22 cellular contexts compared by ENCODE assay signal in genomic region chr1:182169203-182169602, GRCh38.
DNase-seq lines count a peak whose midpoint lies in the region; ATAC-seq and TF ChIP-seq lines count a peak whose summit lies in the region.
"Had no signal": no experiment of that assay in that cellular context is flagged by ENCODE, and none has a peak within 500 bp of the region (broad histone marks: within the 10 kb centered on the region; RNA-seq: fewer than 3 reads in every experiment).

No MANE protein-coding gene starts in this region.

- peak overlapping the region in 1 of 2 donors; percentile 66 for H3K4me3 Mint-ChIP-seq in CD14-positive monocyte
- H3K4me3 Mint-ChIP-seq: activated naive CD8-positive, alpha-beta T cell treated with anti-CD3 and anti-CD28 coated beads, Interleukin-2, amount 50 U/mL, for 24 hours; CD8-positive, alpha-beta T cell had no signal

- H3K27me3 ChIP-seq in esophagus squamous epithelium (no peaks in the 10 kb centered on the region), neutrophil (no peaks in the 10 kb centered on the region)
- H3K27me3 ChIP-seq: brain microvascular endothelial cell, colonic mucosa, suprapubic skin had no signal

- TF ChIP-seq CTCF in CD14-positive monocyte (IDR thresholded peaks at IDR 0.05) (no peak), NB4 (IDR thresholded peaks at IDR 0.05; ENCODE audit: low read depth, low read length) (no peak), esophagus squamous epithelium (IDR thresholded peaks at IDR 0.05) (no peak), neutrophil (IDR thresholded peaks at IDR 0.05) (no peak)

- TF ChIP-seq POLR2A in NB4 (IDR thresholded peaks at IDR 0.05; ENCODE audit: extremely low read depth, insufficient read length) (no peak), esophagus squamous epithelium (IDR thresholded peaks at IDR 0.05) (no peak)

- H3K9me3 Mint-ChIP-seq in CD14-positive monocyte: no peaks in the 10 kb centered on the region
- H3K9me3 Mint-ChIP-seq: activated naive CD8-positive, alpha-beta T cell treated with anti-CD3 and anti-CD28 coated beads, Interleukin-2, amount 50 U/mL, for 24 hours; CD8-positive, alpha-beta T cell had no signal

- intact Hi-C loops in CD14-positive monocyte (cut with micrococcal nuclease) (no loop called here), esophagus squamous epithelium (cut with DNase I) (no loop called here)

- no peak for ATAC-seq in GM21381 (IDR thresholded peaks at IDR 0.05; ENCODE audit: unreplicated experiment)
- ATAC-seq: activated naive CD8-positive, alpha-beta T cell treated with anti-CD3 and anti-CD28 coated beads, Interleukin-2, amount 50 U/mL, for 24 hours; CD8-positive, alpha-beta T cell; Panc1 had no signal

- H3K27ac ChIP-seq in esophagus squamous epithelium (peak overlapping the region in 3 of 4 donors; percentile 9 to 27 (median 25)), neutrophil (peak overlapping the region; percentile 79)
- H3K27ac ChIP-seq: brain microvascular endothelial cell, colonic mucosa, suprapubic skin had no signal

- H3K27ac Mint-ChIP-seq in CD14-positive monocyte: peak overlapping the region; percentile 22 to 96 (median 70)
- H3K27ac Mint-ChIP-seq: activated naive CD8-positive, alpha-beta T cell treated with anti-CD3 and anti-CD28 coated beads, Interleukin-2, amount 50 U/mL, for 24 hours; CD8-positive, alpha-beta T cell had no signal

- H3K4me1 ChIP-seq in esophagus squamous epithelium (peaks cover 2 to 29% (median 13%) of the 10 kb centered on the region in 3 donors), neutrophil (ENCODE audit: control insufficient read depth in 1 of 2, insufficient read depth in 1 of 2, low read depth in 1 of 2, low read length in 1 of 2) (peaks cover 28 to 37% of the 10 kb centered on the region in 2 experiments)
- H3K4me1 ChIP-seq: colonic mucosa had no signal

- no peaks in the 10 kb centered on the region for H3K36me3 Mint-ChIP-seq in CD14-positive monocyte
- H3K36me3 Mint-ChIP-seq: CD8-positive, alpha-beta T cell had no signal

- H3K4me3 ChIP-seq in NB4 (ENCODE audit: low read depth, low read length): no peak overlapping the region
- H3K4me3 ChIP-seq in esophagus squamous epithelium: no peak overlapping the region
- H3K4me3 ChIP-seq in neutrophil (ENCODE audit: low read depth in 1 of 2, low read length in 1 of 2): peak overlapping the region; percentile 20 to 28
- H3K4me3 ChIP-seq: colonic mucosa, suprapubic skin had no signal

- peaks cover 34% of the 10 kb centered on the region for H3K4me1 Mint-ChIP-seq in CD14-positive monocyte

- WGBS in esophagus squamous epithelium, 2 donors: 58 to 71% methylated on average over 9 of the region's 9 CpGs

- H3K36me3 ChIP-seq in esophagus squamous epithelium (no peaks in the 10 kb centered on the region), neutrophil (no peaks in the 10 kb centered on the region)
- H3K36me3 ChIP-seq: brain microvascular endothelial cell, colonic mucosa, suprapubic skin had no signal

- H3K9me3 ChIP-seq in esophagus squamous epithelium: no peaks in the 10 kb centered on the region
- no peaks in the 10 kb centered on the region for H3K9me3 ChIP-seq in neutrophil
- H3K9me3 ChIP-seq: colonic mucosa, suprapubic skin had no signal

- DNase-seq in CD14-positive monocyte (ENCODE audit: low spot score): no peak
- DNase-seq in NB4 (ENCODE audit: low read depth): peak; percentile 77
- DNase-seq in esophagus squamous epithelium (lab: John Stamatoyannopoulos, UW): no peak
- no peak for DNase-seq in HPDE6-E6E7 (ENCODE audit: extremely low spot score)
- DNase-seq in NCI-H524 (lab: John Stamatoyannopoulos, UW): no peak
- no peak for DNase-seq in NCI-H1417 (lab: John Stamatoyannopoulos, UW)
- DNase-seq: activated CD4-positive, alpha-beta T cell treated with anti-CD3 and anti-CD28 coated beads for 48 hours; activated CD8-positive, alpha-beta memory T cell treated with anti-CD3 and anti-CD28 coated beads, Interleukin-2, amount 50 U/mL, for 4 hours; activated effector memory CD4-positive, alpha-beta T cell treated with Interleukin-2 at 50 U/mL for 16 hours; activated naive CD8-positive, alpha-beta T cell treated with anti-CD3 and anti-CD28 coated beads, Interleukin-2, amount 50 U/mL, for 24 hours; brain microvascular endothelial cell; CD8-positive, alpha-beta T cell; colonic mucosa; DMS79; kidney glomerular epithelial cell; NCI-H2171; NCI-H748 treated with DMSO at 0.1 percent for 48 hours; stimulated activated CD4-positive, alpha-beta T cell treated with anti-CD3 and anti-CD28 coated beads, Interleukin-12 subunit alpha, Interleukin-12 subunit beta, amount 100 ng/mL, for 4 hours had no signal

- peaks cover 0 to under 1% (median 0%) of the 10 kb centered on the region in 3 donors for H3K27me3 Mint-ChIP-seq in CD14-positive monocyte (ENCODE audit: low read depth in 3 of 3)
- H3K27me3 Mint-ChIP-seq: activated naive CD8-positive, alpha-beta T cell treated with anti-CD3 and anti-CD28 coated beads, Interleukin-2, amount 50 U/mL, for 24 hours had no signal

Comparison
In these comparisons a context has a peak if more than half of its experiments do, and no peak if none do; other contexts are left out.
1. H3K4me3 ChIP-seq: peak in neutrophil (2 of 2); none in NB4 (single experiment) and esophagus squamous epithelium (0 of 4).